In genomic region chr6:157222201-157222981, GRCh38 we compare ENCODE assay signal across 11 cellular contexts.
DNase-seq lines count a peak whose midpoint lies in the region; ATAC-seq, FAIRE-seq and TF ChIP-seq lines count a peak whose summit lies in the region.
"Had no signal": no experiment of that assay in that cellular context is flagged by ENCODE, and none has a peak within 500 bp of the region (broad histone marks: within the 10 kb centered on the region; RNA-seq: fewer than 3 reads in every experiment).

No MANE protein-coding gene starts in this region.

- H3K9me3 Mint-ChIP-seq in activated CD4-positive, alpha-beta T cell treated with anti-CD3 and anti-CD28 coated beads, Interleukin-2, amount 10 ng/mL, durations not matched to agents 24 days and 14 days: no peaks in the 10 kb centered on the region
- no peaks in the 10 kb centered on the region for H3K9me3 Mint-ChIP-seq in activated CD4-positive, alpha-beta T cell treated with anti-CD3 and anti-CD28 coated beads for 36 hours (ENCODE audit: low read depth)
- no peaks in the 10 kb centered on the region for H3K9me3 Mint-ChIP-seq in activated naive CD8-positive, alpha-beta T cell treated with anti-CD3 and anti-CD28 coated beads, Interleukin-2, amount 10 ng/mL, durations not matched to agents 7 days and 5 days

- no peak overlapping the region for H4K8ac ChIP-seq in trophoblast cell (ENCODE audit: low read depth, low read length)

- H3K27ac Mint-ChIP-seq in activated CD4-positive, alpha-beta T cell treated with anti-CD3 and anti-CD28 coated beads, Interleukin-2, amount 10 ng/mL, durations not matched to agents 24 days and 14 days: peak overlapping the region; percentile 68
- H3K27ac Mint-ChIP-seq in activated CD4-positive, alpha-beta T cell treated with anti-CD3 and anti-CD28 coated beads for 36 hours: no peak overlapping the region
- H3K27ac Mint-ChIP-seq in activated naive CD8-positive, alpha-beta T cell treated with anti-CD3 and anti-CD28 coated beads, Interleukin-2, amount 10 ng/mL, durations not matched to agents 7 days and 5 days: peak overlapping the region; percentile 84

- H2AK5ac ChIP-seq in trophoblast cell (ENCODE audit: low read length): peak overlapping the region; percentile 77

- peak overlapping the region; percentile 6 for H3K4me3 Mint-ChIP-seq in activated CD4-positive, alpha-beta T cell treated with anti-CD3 and anti-CD28 coated beads, Interleukin-2, amount 10 ng/mL, durations not matched to agents 24 days and 14 days
- no peak overlapping the region for H3K4me3 Mint-ChIP-seq in activated CD4-positive, alpha-beta T cell treated with anti-CD3 and anti-CD28 coated beads for 36 hours
- peak overlapping the region; percentile 61 for H3K4me3 Mint-ChIP-seq in activated naive CD8-positive, alpha-beta T cell treated with anti-CD3 and anti-CD28 coated beads, Interleukin-2, amount 10 ng/mL, durations not matched to agents 7 days and 5 days

- no peak for DNase-seq in activated CD4-positive, alpha-beta T cell treated with anti-CD3 and anti-CD28 coated beads, Interleukin-2, amount 10 ng/mL, durations not matched to agents 24 days and 14 days
- no peak for DNase-seq in activated CD4-positive, alpha-beta T cell treated with anti-CD3 and anti-CD28 coated beads for 36 hours
- no peak for DNase-seq in activated naive CD8-positive, alpha-beta T cell treated with anti-CD3 and anti-CD28 coated beads, Interleukin-2, amount 10 ng/mL, durations not matched to agents 7 days and 5 days
- no peak for DNase-seq in trophoblast cell
- no peak for DNase-seq in AML-193 (lab: John Stamatoyannopoulos, UW)
- DNase-seq in GM12891 (ENCODE audit: insufficient read length, low spot score): no peak
- DNase-seq: ACHN, mesenchymal stem cell, NCI-H1436 treated with DMSO at 0.1 percent for 48 hours had no signal

- no peak overlapping the region for H3K9ac ChIP-seq in trophoblast cell (ENCODE audit: low read length)

- FAIRE-seq in GM12891 (lab: Jason Lieb, UNC): no peak

- H3K79me1 ChIP-seq in trophoblast cell (ENCODE audit: low read length): peaks cover 8% of the 10 kb centered on the region

- no peak overlapping the region for H3K27ac ChIP-seq in trophoblast cell (ENCODE audit: low read depth, low read length)

- no peaks in the 10 kb centered on the region for H3K27me3 ChIP-seq in trophoblast cell (ENCODE audit: insufficient read depth, low read length)

- POLR2A ChIA-PET in activated CD4-positive, alpha-beta T cell treated with anti-CD3 and anti-CD28 coated beads for 36 hours (lab: Charles Lee): interaction anchor here (0.6 kb wide), 1 partner anchor 663 kb away, joined by 3 read pairs; no protein-coding TSS in a partner anchor
- POLR2A ChIA-PET in activated naive CD8-positive, alpha-beta T cell treated with anti-CD3 and anti-CD28 coated beads, Interleukin-2, amount 10 ng/mL, durations not matched to agents 7 days and 5 days (lab: Charles Lee): interaction anchor here (0.8 to 1.8 kb wide), 2 partner anchors 14 to 52 kb away, joined by 4 to 7 read pairs; no protein-coding TSS in a partner anchor

- CTCF ChIA-PET in activated CD4-positive, alpha-beta T cell treated with anti-CD3 and anti-CD28 coated beads for 36 hours (lab: Charles Lee): interaction anchor here (0.6 to 4.5 kb wide), 3 partner anchors 14 to 101 kb away, joined by 3 to 27 read pairs (median 3); partner anchors contain the start of gene TMEM242

- H3K14ac ChIP-seq in trophoblast cell (ENCODE audit: low read length): peak overlapping the region; percentile 28

- no peak overlapping the region for H4K12ac ChIP-seq in trophoblast cell (ENCODE audit: low read depth, low read length)

- H3K79me2 ChIP-seq in trophoblast cell (ENCODE audit: control insufficient read depth, insufficient read depth, low read length, poor library complexity): no peaks in the 10 kb centered on the region

- no peaks in the 10 kb centered on the region for H3K36me3 Mint-ChIP-seq in activated CD4-positive, alpha-beta T cell treated with anti-CD3 and anti-CD28 coated beads, Interleukin-2, amount 10 ng/mL, durations not matched to agents 24 days and 14 days (ENCODE audit: low read depth)
- H3K36me3 Mint-ChIP-seq in activated CD4-positive, alpha-beta T cell treated with anti-CD3 and anti-CD28 coated beads for 36 hours (ENCODE audit: low read depth): no peaks in the 10 kb centered on the region
- no peaks in the 10 kb centered on the region for H3K36me3 Mint-ChIP-seq in activated naive CD8-positive, alpha-beta T cell treated with anti-CD3 and anti-CD28 coated beads, Interleukin-2, amount 10 ng/mL, durations not matched to agents 7 days and 5 days

- peak overlapping the region; percentile 19 for H2BK120ac ChIP-seq in trophoblast cell (ENCODE audit: insufficient read depth, low read length, poor library complexity)

- no peak overlapping the region for H3K18ac ChIP-seq in trophoblast cell (ENCODE audit: low read length)

- peak overlapping the region; percentile 51 for H3K4ac ChIP-seq in trophoblast cell (ENCODE audit: low read depth, low read length)

- H3K4me3 ChIP-seq in trophoblast cell (ENCODE audit: low read depth, low read length): no peak overlapping the region

- no peak overlapping the region for H3K4me2 ChIP-seq in trophoblast cell (ENCODE audit: low read length)

- no peaks in the 10 kb centered on the region for H3K27me3 Mint-ChIP-seq in activated CD4-positive, alpha-beta T cell treated with anti-CD3 and anti-CD28 coated beads, Interleukin-2, amount 10 ng/mL, durations not matched to agents 24 days and 14 days
- no peaks in the 10 kb centered on the region for H3K27me3 Mint-ChIP-seq in activated CD4-positive, alpha-beta T cell treated with anti-CD3 and anti-CD28 coated beads for 36 hours
- H3K27me3 Mint-ChIP-seq in activated naive CD8-positive, alpha-beta T cell treated with anti-CD3 and anti-CD28 coated beads, Interleukin-2, amount 10 ng/mL, durations not matched to agents 7 days and 5 days: no peaks in the 10 kb centered on the region

- no peak overlapping the region for H2BK5ac ChIP-seq in trophoblast cell (ENCODE audit: low read depth, low read length, poor library complexity)

- H2BK12ac ChIP-seq in trophoblast cell (ENCODE audit: low read length): peak overlapping the region; percentile 64

- no peak overlapping the region for H3K23ac ChIP-seq in trophoblast cell (ENCODE audit: low read length)

- no peak for ATAC-seq in activated CD4-positive, alpha-beta T cell treated with anti-CD3 and anti-CD28 coated beads for 36 hours
- ATAC-seq in GM21423 (IDR thresholded peaks at IDR 0.05; ENCODE audit: unreplicated experiment) (peak; percentile 8), HG03045 (IDR thresholded peaks at IDR 0.05; ENCODE audit: unreplicated experiment) (no peak)
- peak; percentile 14 for ATAC-seq in activated naive CD8-positive, alpha-beta T cell treated with anti-CD3 and anti-CD28 coated beads, Interleukin-2, amount 10 ng/mL, durations not matched to agents 7 days and 5 days (ENCODE audit: low read depth)

- peak overlapping the region; percentile 32 for H4K91ac ChIP-seq in trophoblast cell (ENCODE audit: low read depth, low read length)

- intact Hi-C loops in activated CD4-positive, alpha-beta T cell treated with anti-CD3 and anti-CD28 coated beads, Interleukin-2, amount 10 ng/mL, durations not matched to agents 24 days and 14 days (cut with micrococcal nuclease): loop anchor here (5.0 kb wide), 1 partner anchor 50 kb away; no protein-coding TSS in a partner anchor
- intact Hi-C loops in activated CD4-positive, alpha-beta T cell treated with anti-CD3 and anti-CD28 coated beads for 36 hours (cut with DNase I, micrococcal nuclease): no loop called here

- H3K4me1 Mint-ChIP-seq in activated CD4-positive, alpha-beta T cell treated with anti-CD3 and anti-CD28 coated beads, Interleukin-2, amount 10 ng/mL, durations not matched to agents 24 days and 14 days: peaks cover 30% of the 10 kb centered on the region
- H3K4me1 Mint-ChIP-seq in activated CD4-positive, alpha-beta T cell treated with anti-CD3 and anti-CD28 coated beads for 36 hours: peaks cover 44% of the 10 kb centered on the region
- H3K4me1 Mint-ChIP-seq in activated naive CD8-positive, alpha-beta T cell treated with anti-CD3 and anti-CD28 coated beads, Interleukin-2, amount 10 ng/mL, durations not matched to agents 7 days and 5 days: peaks cover 25% of the 10 kb centered on the region

- H3K4me1 ChIP-seq in trophoblast cell (ENCODE audit: control insufficient read depth in 1 of 2, insufficient read depth in 2 of 2, low read length in 2 of 2): peaks cover 6 to 17% of the 10 kb centered on the region in 2 experiments

- H3K9me3 ChIP-seq in trophoblast cell (ENCODE audit: insufficient read depth, low read depth, low read length): peaks cover 7% of the 10 kb centered on the region

- no peaks in the 10 kb centered on the region for H3K36me3 ChIP-seq in trophoblast cell (ENCODE audit: control insufficient read depth in 1 of 2, insufficient read depth in 2 of 2, low read length in 2 of 2)

- no peak overlapping the region for H2AFZ ChIP-seq in trophoblast cell (ENCODE audit: insufficient read depth, low read length, poor library complexity)

- WGBS in trophoblast cell (ENCODE audit: extremely low coverage, insufficient coverage, insufficient read length): no CpG with 5 or more reads among the region's 17 CpGs

- no peak for TF ChIP-seq POLR2A in GM12891 (IDR thresholded peaks at IDR 0.05; ENCODE audit: low read depth, low read length)

TF ChIP-seq in GM12891, 5 proteins besides CTCF, POLR2A, EP300 and RAD21:
- TF ChIP-seq TAF1 (IDR thresholded peaks at IDR 0.05; ENCODE audit: low read depth, low read length): no peak
- no peak for TF ChIP-seq PAX5 (IDR thresholded peaks at IDR 0.05; ENCODE audit: insufficient read depth, low read length, severe bottlenecking)
- TF ChIP-seq SPI1 (IDR thresholded peaks at IDR 0.05; ENCODE audit: low read depth, low read length): no peak
- TF ChIP-seq POLR2AphosphoS5 (IDR thresholded peaks at IDR 0.05; ENCODE audit: low read depth, low read length): no peak
- TF ChIP-seq POU2F2 (IDR thresholded peaks at IDR 0.05; ENCODE audit: low read depth, low read length): no peak

Comparison
In these comparisons a context has a peak if more than half of its experiments do, and no peak if none do; other contexts are left out.
1. ATAC-seq: peak in GM21423 (single experiment) and activated naive CD8-positive, alpha-beta T cell treated with anti-CD3 and anti-CD28 coated beads, Interleukin-2, amount 10 ng/mL, durations not matched to agents 7 days and 5 days (single experiment); none in activated CD4-positive, alpha-beta T cell treated with anti-CD3 and anti-CD28 coated beads for 36 hours (single experiment) and HG03045 (single experiment).